In the genomic region with DNA sequence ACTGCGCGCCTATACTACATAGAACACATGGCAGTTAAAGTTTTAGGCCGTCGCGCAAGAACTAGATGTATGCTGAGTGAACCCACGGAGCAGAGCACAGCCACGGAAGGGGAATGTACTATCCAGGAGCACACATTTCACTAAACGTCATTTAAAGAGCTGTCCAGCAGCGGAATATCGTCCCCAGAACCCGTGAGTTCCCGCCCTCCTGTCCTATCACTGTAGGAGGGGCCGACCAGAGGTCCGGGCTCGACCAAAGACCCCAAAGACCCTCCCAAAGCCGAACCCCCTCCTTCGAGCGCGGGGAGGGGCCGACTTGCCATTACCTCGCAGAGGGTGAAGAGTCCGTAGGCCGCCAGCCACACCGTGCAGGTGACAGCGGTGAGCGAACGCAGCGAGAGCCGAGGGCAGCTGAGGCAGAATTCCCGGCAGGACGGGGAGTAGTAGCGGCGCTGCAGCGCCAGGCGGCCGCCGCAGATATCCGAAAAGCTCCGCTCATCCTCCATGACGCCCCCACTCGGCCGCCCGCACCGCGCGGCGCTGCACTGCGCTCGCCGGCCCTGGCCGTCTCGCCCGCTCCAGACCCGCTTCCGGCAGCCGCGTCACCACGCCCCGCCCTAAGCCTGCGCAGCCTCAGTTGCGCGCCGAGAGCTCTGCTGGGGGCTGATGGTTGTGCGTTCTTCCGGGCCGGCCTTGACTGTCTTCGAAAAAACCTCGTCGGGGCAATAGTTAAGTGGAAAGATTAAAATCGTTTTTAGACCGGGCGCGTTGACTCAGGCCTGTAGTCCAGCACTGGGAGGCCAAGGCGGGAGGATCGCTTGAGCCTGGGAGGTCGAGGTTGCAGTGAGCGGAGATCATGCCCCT, we compare ENCODE assay signal across 1 cellular context.
TF ChIP-seq lines count a peak whose summit lies in the region.

A gene with protein sequence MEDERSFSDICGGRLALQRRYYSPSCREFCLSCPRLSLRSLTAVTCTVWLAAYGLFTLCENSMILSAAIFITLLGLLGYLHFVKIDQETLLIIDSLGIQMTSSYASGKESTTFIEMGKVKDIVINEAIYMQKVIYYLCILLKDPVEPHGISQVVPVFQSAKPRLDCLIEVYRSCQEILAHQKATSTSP (minus strand): TSS at position 571 of the 864 bp plus-strand sequence. CDS start 65 bp downstream, at position 506.

TF ChIP-seq in K562, 482 proteins besides CTCF, POLR2A, EP300 and RAD21 (continued from another document and continues in another):
- 0 out of 2 replicates have a peak, but pooled peaks have one; percentile 48 for TF ChIP-seq AFF4 (CRISPR knock-in tag; IDR thresholded peaks at IDR 0.05)
- TF ChIP-seq IRF2 (CRISPR knock-in tag; IDR thresholded peaks at IDR 0.05) = no peak
- TF ChIP-seq KDM5B (IDR thresholded peaks at IDR 0.05; ENCODE audit: insufficient replicate concordance, low read depth, low read length) = peak; percentile 57
- no peak for TF ChIP-seq GATAD2B (IDR thresholded peaks at IDR 0.05; ENCODE audit: borderline replicate concordance)
- TF ChIP-seq TCF7 (IDR thresholded peaks at IDR 0.05; ENCODE audit: borderline replicate concordance) = no peak
- peak; percentile 65; the same call in 1 of the 2 replicates for TF ChIP-seq SMAD4 (CRISPR knock-in tag; conservative IDR thresholded peaks at IDR 0.05)
- TF ChIP-seq, protein P1, sequence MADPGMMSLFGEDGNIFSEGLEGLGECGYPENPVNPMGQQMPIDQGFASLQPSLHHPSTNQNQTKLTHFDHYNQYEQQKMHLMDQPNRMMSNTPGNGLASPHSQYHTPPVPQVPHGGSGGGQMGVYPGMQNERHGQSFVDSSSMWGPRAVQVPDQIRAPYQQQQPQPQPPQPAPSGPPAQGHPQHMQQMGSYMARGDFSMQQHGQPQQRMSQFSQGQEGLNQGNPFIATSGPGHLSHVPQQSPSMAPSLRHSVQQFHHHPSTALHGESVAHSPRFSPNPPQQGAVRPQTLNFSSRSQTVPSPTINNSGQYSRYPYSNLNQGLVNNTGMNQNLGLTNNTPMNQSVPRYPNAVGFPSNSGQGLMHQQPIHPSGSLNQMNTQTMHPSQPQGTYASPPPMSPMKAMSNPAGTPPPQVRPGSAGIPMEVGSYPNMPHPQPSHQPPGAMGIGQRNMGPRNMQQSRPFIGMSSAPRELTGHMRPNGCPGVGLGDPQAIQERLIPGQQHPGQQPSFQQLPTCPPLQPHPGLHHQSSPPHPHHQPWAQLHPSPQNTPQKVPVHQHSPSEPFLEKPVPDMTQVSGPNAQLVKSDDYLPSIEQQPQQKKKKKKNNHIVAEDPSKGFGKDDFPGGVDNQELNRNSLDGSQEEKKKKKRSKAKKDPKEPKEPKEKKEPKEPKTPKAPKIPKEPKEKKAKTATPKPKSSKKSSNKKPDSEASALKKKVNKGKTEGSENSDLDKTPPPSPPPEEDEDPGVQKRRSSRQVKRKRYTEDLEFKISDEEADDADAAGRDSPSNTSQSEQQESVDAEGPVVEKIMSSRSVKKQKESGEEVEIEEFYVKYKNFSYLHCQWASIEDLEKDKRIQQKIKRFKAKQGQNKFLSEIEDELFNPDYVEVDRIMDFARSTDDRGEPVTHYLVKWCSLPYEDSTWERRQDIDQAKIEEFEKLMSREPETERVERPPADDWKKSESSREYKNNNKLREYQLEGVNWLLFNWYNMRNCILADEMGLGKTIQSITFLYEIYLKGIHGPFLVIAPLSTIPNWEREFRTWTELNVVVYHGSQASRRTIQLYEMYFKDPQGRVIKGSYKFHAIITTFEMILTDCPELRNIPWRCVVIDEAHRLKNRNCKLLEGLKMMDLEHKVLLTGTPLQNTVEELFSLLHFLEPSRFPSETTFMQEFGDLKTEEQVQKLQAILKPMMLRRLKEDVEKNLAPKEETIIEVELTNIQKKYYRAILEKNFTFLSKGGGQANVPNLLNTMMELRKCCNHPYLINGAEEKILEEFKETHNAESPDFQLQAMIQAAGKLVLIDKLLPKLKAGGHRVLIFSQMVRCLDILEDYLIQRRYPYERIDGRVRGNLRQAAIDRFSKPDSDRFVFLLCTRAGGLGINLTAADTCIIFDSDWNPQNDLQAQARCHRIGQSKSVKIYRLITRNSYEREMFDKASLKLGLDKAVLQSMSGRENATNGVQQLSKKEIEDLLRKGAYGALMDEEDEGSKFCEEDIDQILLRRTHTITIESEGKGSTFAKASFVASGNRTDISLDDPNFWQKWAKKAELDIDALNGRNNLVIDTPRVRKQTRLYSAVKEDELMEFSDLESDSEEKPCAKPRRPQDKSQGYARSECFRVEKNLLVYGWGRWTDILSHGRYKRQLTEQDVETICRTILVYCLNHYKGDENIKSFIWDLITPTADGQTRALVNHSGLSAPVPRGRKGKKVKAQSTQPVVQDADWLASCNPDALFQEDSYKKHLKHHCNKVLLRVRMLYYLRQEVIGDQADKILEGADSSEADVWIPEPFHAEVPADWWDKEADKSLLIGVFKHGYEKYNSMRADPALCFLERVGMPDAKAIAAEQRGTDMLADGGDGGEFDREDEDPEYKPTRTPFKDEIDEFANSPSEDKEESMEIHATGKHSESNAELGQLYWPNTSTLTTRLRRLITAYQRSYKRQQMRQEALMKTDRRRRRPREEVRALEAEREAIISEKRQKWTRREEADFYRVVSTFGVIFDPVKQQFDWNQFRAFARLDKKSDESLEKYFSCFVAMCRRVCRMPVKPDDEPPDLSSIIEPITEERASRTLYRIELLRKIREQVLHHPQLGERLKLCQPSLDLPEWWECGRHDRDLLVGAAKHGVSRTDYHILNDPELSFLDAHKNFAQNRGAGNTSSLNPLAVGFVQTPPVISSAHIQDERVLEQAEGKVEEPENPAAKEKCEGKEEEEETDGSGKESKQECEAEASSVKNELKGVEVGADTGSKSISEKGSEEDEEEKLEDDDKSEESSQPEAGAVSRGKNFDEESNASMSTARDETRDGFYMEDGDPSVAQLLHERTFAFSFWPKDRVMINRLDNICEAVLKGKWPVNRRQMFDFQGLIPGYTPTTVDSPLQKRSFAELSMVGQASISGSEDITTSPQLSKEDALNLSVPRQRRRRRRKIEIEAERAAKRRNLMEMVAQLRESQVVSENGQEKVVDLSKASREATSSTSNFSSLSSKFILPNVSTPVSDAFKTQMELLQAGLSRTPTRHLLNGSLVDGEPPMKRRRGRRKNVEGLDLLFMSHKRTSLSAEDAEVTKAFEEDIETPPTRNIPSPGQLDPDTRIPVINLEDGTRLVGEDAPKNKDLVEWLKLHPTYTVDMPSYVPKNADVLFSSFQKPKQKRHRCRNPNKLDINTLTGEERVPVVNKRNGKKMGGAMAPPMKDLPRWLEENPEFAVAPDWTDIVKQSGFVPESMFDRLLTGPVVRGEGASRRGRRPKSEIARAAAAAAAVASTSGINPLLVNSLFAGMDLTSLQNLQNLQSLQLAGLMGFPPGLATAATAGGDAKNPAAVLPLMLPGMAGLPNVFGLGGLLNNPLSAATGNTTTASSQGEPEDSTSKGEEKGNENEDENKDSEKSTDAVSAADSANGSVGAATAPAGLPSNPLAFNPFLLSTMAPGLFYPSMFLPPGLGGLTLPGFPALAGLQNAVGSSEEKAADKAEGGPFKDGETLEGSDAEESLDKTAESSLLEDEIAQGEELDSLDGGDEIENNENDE (IDR thresholded peaks at IDR 0.05; ENCODE audit: low read depth, low read length) = no peak
- no peak for TF ChIP-seq ELF4 (CRISPR knock-in tag; IDR thresholded peaks at IDR 0.05)
- no peak for TF ChIP-seq NBN (IDR thresholded peaks at IDR 0.05; ENCODE audit: low read depth)
- TF ChIP-seq ZBTB8A (IDR thresholded peaks at IDR 0.05; ENCODE audit: partially characterized antibody) = no peak
- no peak for TF ChIP-seq ZNF551 (CRISPR knock-in tag; IDR thresholded peaks at IDR 0.05)
- no peak for TF ChIP-seq PYGO2 (tag; IDR thresholded peaks at IDR 0.05)
- no peak for TF ChIP-seq MCM7 (IDR thresholded peaks at IDR 0.05)
- no peak for TF ChIP-seq HMG20A (CRISPR knock-in tag; conservative IDR thresholded peaks at IDR 0.05)
- TF ChIP-seq ZNF592 (IDR thresholded peaks at IDR 0.05) = peak; percentile 72; the same call in 1 of the 2 replicates
- TF ChIP-seq PURB (CRISPR knock-in tag; IDR thresholded peaks at IDR 0.05; ENCODE audit: low read depth) = no peak
- TF ChIP-seq TRIM28 (IDR thresholded peaks at IDR 0.05) = no peak
- no peak; a peak in 1 of 4 replicates for TF ChIP-seq ETV6 (IDR thresholded peaks at IDR 0.05; ENCODE audit: borderline replicate concordance in 1 of 2, low read depth in 2 of 2, low read length in 1 of 2)
- TF ChIP-seq ETV6 (CRISPR knock-in tag; IDR thresholded peaks at IDR 0.05; ENCODE audit: borderline replicate concordance) = no peak
- TF ChIP-seq SMARCC2 (IDR thresholded peaks at IDR 0.05; ENCODE audit: low read depth) = no peak
- TF ChIP-seq DNMT1 (IDR thresholded peaks at IDR 0.05) = no peak
- no peak; the same call in 1 of the 2 replicates for TF ChIP-seq E2F5 (CRISPR knock-in tag; IDR thresholded peaks at IDR 0.05)
- TF ChIP-seq, protein P2, sequence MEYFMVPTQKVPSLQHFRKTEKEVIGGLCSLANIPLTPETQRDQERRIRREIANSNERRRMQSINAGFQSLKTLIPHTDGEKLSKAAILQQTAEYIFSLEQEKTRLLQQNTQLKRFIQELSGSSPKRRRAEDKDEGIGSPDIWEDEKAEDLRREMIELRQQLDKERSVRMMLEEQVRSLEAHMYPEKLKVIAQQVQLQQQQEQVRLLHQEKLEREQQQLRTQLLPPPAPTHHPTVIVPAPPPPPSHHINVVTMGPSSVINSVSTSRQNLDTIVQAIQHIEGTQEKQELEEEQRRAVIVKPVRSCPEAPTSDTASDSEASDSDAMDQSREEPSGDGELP (CRISPR knock-in tag; IDR thresholded peaks at IDR 0.05; ENCODE audit: borderline replicate concordance) = peak; percentile 66
- TF ChIP-seq RBM14 (IDR thresholded peaks at IDR 0.05; ENCODE audit: borderline replicate concordance, insufficient read depth, low read depth, low read length) = no peak
- no peak for TF ChIP-seq TCFL5 (CRISPR knock-in tag; conservative IDR thresholded peaks at IDR 0.05)
- no peak for TF ChIP-seq CHD4 (IDR thresholded peaks at IDR 0.05; ENCODE audit: insufficient read depth, insufficient replicate concordance, low read depth, low read length, poor library complexity, severe bottlenecking)
- no peak for TF ChIP-seq PHB2 (IDR thresholded peaks at IDR 0.05; ENCODE audit: low read depth)
- TF ChIP-seq ELF1 (tag; IDR thresholded peaks at IDR 0.05) = peak; percentile 85
